ENCODE assay signal across 13 cellular contexts in the genomic region with DNA sequence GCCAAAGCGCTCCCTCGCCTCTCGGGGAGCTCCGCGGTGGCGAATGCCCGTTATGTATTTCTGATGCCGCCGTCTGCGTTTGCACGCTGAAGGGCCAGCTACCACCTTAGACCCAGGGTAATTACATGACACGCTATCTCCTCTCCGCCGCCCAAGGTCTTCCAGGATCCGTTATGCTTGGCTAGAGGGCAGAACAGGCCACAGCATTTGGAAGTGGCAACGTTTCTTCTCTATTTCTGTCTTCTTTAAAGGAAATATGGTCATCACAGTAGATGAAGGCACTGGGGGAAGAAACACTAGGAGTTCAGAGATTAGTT. TPM values are rescaled to one million over a fixed set of nuclear protein-coding genes. Genes with fewer than 3 reads are reported as not detected.
DNase-seq lines count a peak whose midpoint lies in the region; ATAC-seq, FAIRE-seq and TF ChIP-seq lines count a peak whose summit lies in the region.
"Had no signal": no experiment of that assay in that cellular context is flagged by ENCODE, and none has a peak within 500 bp of the region (broad histone marks: within the 10 kb centered on the region; RNA-seq: fewer than 3 reads in every experiment).

No MANE protein-coding gene starts in this region.

- peaks cover 3% of the 10 kb centered on the region for H3K4me1 Mint-ChIP-seq in activated naive CD8-positive, alpha-beta T cell treated with anti-CD3 and anti-CD28 coated beads, Interleukin-2, amount 10 ng/mL, durations not matched to agents 7 days and 5 days
- H3K4me1 Mint-ChIP-seq in activated naive CD8-positive, alpha-beta T cell treated with anti-CD3 and anti-CD28 coated beads, Interleukin-2, amount 50 U/mL, for 24 hours = peaks cover 3% of the 10 kb centered on the region
- peaks cover 4% of the 10 kb centered on the region for H3K4me1 Mint-ChIP-seq in astrocyte (ENCODE audit: low read depth, unreplicated experiment)

- no peaks in the 10 kb centered on the region for H4K20me1 ChIP-seq in astrocyte (ENCODE audit: insufficient read depth, low read length)

- ATAC-seq in activated naive CD8-positive, alpha-beta T cell treated with anti-CD3 and anti-CD28 coated beads, Interleukin-2, amount 10 ng/mL, durations not matched to agents 7 days and 5 days (ENCODE audit: low read depth) = peak; percentile 18
- no peak for ATAC-seq in activated naive CD8-positive, alpha-beta T cell treated with anti-CD3 and anti-CD28 coated beads, Interleukin-2, amount 50 U/mL, for 24 hours
- ATAC-seq in thoracic aorta (ENCODE audit: insufficient number of reproducible peaks, low FRiP score, low read depth) (no peak), HG03280 (IDR thresholded peaks at IDR 0.05; ENCODE audit: unreplicated experiment) (no peak), GM19455 (IDR thresholded peaks at IDR 0.05; ENCODE audit: unreplicated experiment) (no peak)

- H3K79me2 ChIP-seq in astrocyte (ENCODE audit: insufficient read depth, low read length) = no peaks in the 10 kb centered on the region

- H3K27me3 Mint-ChIP-seq in activated naive CD8-positive, alpha-beta T cell treated with anti-CD3 and anti-CD28 coated beads, Interleukin-2, amount 10 ng/mL, durations not matched to agents 7 days and 5 days = peaks cover 42% of the 10 kb centered on the region
- H3K27me3 Mint-ChIP-seq in activated naive CD8-positive, alpha-beta T cell treated with anti-CD3 and anti-CD28 coated beads, Interleukin-2, amount 50 U/mL, for 24 hours = peaks cover 35% of the 10 kb centered on the region
- H3K27me3 Mint-ChIP-seq in astrocyte (ENCODE audit: low read depth, unreplicated experiment) = peaks cover 36% of the 10 kb centered on the region

- FAIRE-seq in astrocyte (lab: Jason Lieb, UNC) = no peak
- FAIRE-seq: GM18507 had no signal

- H3K27ac ChIP-seq in astrocyte (ENCODE audit: low read depth, low read length) (no peak overlapping the region), thoracic aorta (no peak overlapping the region)

- peak overlapping the region; percentile 87 for H2AFZ ChIP-seq in astrocyte (ENCODE audit: low read depth, low read length)

- no peak for TF ChIP-seq POLR2A in lower leg skin (IDR thresholded peaks at IDR 0.05)

- peak overlapping the region; percentile 89 for H3K4me2 ChIP-seq in astrocyte (ENCODE audit: low read length)

- H3K4me1 ChIP-seq in astrocyte (ENCODE audit: insufficient read depth, low read length) (peaks cover 15% of the 10 kb centered on the region), thoracic aorta (ENCODE audit: control insufficient read depth in 1 of 2, low read depth in 2 of 2) (peaks cover 0 to 11% of the 10 kb centered on the region in 2 donors)

- no peaks in the 10 kb centered on the region for H3K9me3 Mint-ChIP-seq in activated naive CD8-positive, alpha-beta T cell treated with anti-CD3 and anti-CD28 coated beads, Interleukin-2, amount 10 ng/mL, durations not matched to agents 7 days and 5 days
- H3K9me3 Mint-ChIP-seq in activated naive CD8-positive, alpha-beta T cell treated with anti-CD3 and anti-CD28 coated beads, Interleukin-2, amount 50 U/mL, for 24 hours = no peaks in the 10 kb centered on the region
- H3K9me3 Mint-ChIP-seq in astrocyte (ENCODE audit: unreplicated experiment) = no peaks in the 10 kb centered on the region

- intact Hi-C loops in lower leg skin (cut with DNase I; ENCODE audit: low total_unique reads) = no loop called here

- H3K4me3 Mint-ChIP-seq in activated naive CD8-positive, alpha-beta T cell treated with anti-CD3 and anti-CD28 coated beads, Interleukin-2, amount 10 ng/mL, durations not matched to agents 7 days and 5 days = peak overlapping the region; percentile 48
- no peak overlapping the region for H3K4me3 Mint-ChIP-seq in activated naive CD8-positive, alpha-beta T cell treated with anti-CD3 and anti-CD28 coated beads, Interleukin-2, amount 50 U/mL, for 24 hours
- peak overlapping the region; percentile 88 for H3K4me3 Mint-ChIP-seq in astrocyte (ENCODE audit: unreplicated experiment)

- H3K9ac ChIP-seq in astrocyte (ENCODE audit: low read length) = no peak overlapping the region

- H3K9me3 ChIP-seq in astrocyte (ENCODE audit: insufficient read depth, low read depth, low read length) (no peaks in the 10 kb centered on the region), thoracic aorta (no peaks in the 10 kb centered on the region)
- H3K9me3 ChIP-seq: mucosa of descending colon had no signal

- H3K27ac Mint-ChIP-seq in activated naive CD8-positive, alpha-beta T cell treated with anti-CD3 and anti-CD28 coated beads, Interleukin-2, amount 10 ng/mL, durations not matched to agents 7 days and 5 days = no peak overlapping the region
- no peak overlapping the region for H3K27ac Mint-ChIP-seq in activated naive CD8-positive, alpha-beta T cell treated with anti-CD3 and anti-CD28 coated beads, Interleukin-2, amount 50 U/mL, for 24 hours
- H3K27ac Mint-ChIP-seq in astrocyte (ENCODE audit: unreplicated experiment) = peak overlapping the region; percentile 69

- POLR2A ChIA-PET in activated naive CD8-positive, alpha-beta T cell treated with anti-CD3 and anti-CD28 coated beads, Interleukin-2, amount 10 ng/mL, durations not matched to agents 7 days and 5 days (lab: Charles Lee) = no interaction called here

- WGBS in lower leg skin, 2 donors = 2 to 4% methylated on average over 16 of the region's 16 CpGs

- DNase-seq in activated naive CD8-positive, alpha-beta T cell treated with anti-CD3 and anti-CD28 coated beads, Interleukin-2, amount 10 ng/mL, durations not matched to agents 7 days and 5 days = no peak
- no peak for DNase-seq in activated naive CD8-positive, alpha-beta T cell treated with anti-CD3 and anti-CD28 coated beads, Interleukin-2, amount 50 U/mL, for 24 hours
- DNase-seq in astrocyte (ENCODE audit: low read depth) (no peak), lower leg skin (ENCODE audit: low spot score in 2 of 2) (no peak), thoracic aorta (ENCODE audit: low spot score) (no peak)
- no peak for DNase-seq in stimulated activated CD4-positive, alpha-beta T cell treated with anti-CD3 and anti-CD28 coated beads, Interleukin-2, amount 100 ng/mL, for 24 hours
- DNase-seq: activated CD8-positive, alpha-beta memory T cell treated with anti-CD3 and anti-CD28 coated beads for 24 hours; AML-193 had no signal

- TF ChIP-seq CTCF in astrocyte (IDR thresholded peaks at IDR 0.05; ENCODE audit: insufficient read depth, low read depth, low read length) = no peak
- TF ChIP-seq CTCF in lower leg skin (IDR thresholded peaks at IDR 0.05) = no peak
- TF ChIP-seq CTCF in thoracic aorta (IDR thresholded peaks at IDR 0.05) = no peak

- H3K36me3 Mint-ChIP-seq in activated naive CD8-positive, alpha-beta T cell treated with anti-CD3 and anti-CD28 coated beads, Interleukin-2, amount 10 ng/mL, durations not matched to agents 7 days and 5 days = peaks cover 1% of the 10 kb centered on the region
- no peaks in the 10 kb centered on the region for H3K36me3 Mint-ChIP-seq in activated naive CD8-positive, alpha-beta T cell treated with anti-CD3 and anti-CD28 coated beads, Interleukin-2, amount 50 U/mL, for 24 hours (ENCODE audit: low read depth)
- peaks cover 2% of the 10 kb centered on the region for H3K36me3 Mint-ChIP-seq in astrocyte (ENCODE audit: low read depth, unreplicated experiment)

- H3K4me3 ChIP-seq in astrocyte (ENCODE audit: insufficient read depth, low read depth, low read length) (peak overlapping the region; percentile 43), lower leg skin (ENCODE audit: low read depth, poor library complexity, severe bottlenecking) (peak overlapping the region; percentile 5), thoracic aorta (peak overlapping the region; percentile 45)
- H3K4me3 ChIP-seq: mucosa of descending colon had no signal

- H3K27me3 ChIP-seq in astrocyte (ENCODE audit: insufficient read depth, low read length) (peaks cover 24% of the 10 kb centered on the region), thoracic aorta (replicated peaks; ENCODE audit: insufficient read depth) (no peaks in the 10 kb centered on the region)

- H3K36me3 ChIP-seq in astrocyte (ENCODE audit: insufficient read depth, low read length) = no peaks in the 10 kb centered on the region
- no peaks in the 10 kb centered on the region for H3K36me3 ChIP-seq in thoracic aorta

RNA-seq across cellular contexts. Expression of a gene that starts 0.9 kb away (rescaled TPM):
- not detected for total RNA-seq in activated naive CD8-positive, alpha-beta T cell treated with anti-CD3 and anti-CD28 coated beads, Interleukin-2, amount 10 ng/mL, durations not matched to agents 7 days and 5 days
- 2.0 and 2.4 TPM in 2 replicates for total RNA-seq in astrocyte
- total RNA-seq in lower leg skin = under 1 TPM; 0.15 to 0.78 (median 0.24) TPM
- total RNA-seq in thoracic aorta = not detected
- total RNA-seq: ureter had no signal
